ENCODE assay signal across 1 cellular context in the genomic region with DNA sequence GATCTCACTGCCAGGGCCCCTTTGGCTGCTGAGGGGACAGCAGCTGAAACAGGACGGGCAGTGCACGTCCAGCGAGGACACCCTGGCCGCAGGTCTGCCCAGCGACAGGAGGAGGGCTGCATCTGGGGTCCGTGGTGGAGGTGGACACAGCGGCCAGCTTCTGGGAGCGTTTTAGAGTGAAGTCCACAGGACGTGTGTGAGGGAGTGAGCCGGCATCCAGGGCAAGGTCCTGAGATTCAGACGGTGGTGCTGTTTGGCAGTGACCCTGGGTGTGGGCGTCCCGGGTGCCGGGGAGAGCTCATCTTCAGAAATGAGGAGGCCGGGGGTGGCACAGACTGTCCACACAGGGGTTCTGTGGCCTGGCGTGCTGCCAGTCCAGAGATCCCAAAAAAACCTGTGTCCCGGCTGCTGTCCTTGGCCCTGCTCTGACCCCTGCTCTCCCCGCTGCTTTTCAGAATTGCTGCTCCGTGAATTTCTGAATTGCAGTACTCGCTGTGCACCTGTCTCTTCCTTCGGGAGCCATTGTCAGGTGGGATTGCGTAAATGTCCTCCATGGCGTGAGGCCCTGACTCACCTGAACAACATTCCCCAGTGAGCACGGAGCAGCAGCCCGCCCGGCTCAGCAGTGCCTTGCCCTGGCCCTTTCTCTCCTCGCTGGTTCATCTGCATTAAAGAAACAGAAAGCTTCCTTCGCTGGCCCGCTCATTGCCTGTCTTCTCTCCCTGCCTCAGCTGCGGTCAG.
TF ChIP-seq lines count a peak whose summit lies in the region.

No MANE protein-coding gene starts in this region.

TF ChIP-seq in GM23338, 12 proteins besides CTCF, POLR2A, EP300 and RAD21 (continued from another document):
- TF ChIP-seq, protein P1, sequence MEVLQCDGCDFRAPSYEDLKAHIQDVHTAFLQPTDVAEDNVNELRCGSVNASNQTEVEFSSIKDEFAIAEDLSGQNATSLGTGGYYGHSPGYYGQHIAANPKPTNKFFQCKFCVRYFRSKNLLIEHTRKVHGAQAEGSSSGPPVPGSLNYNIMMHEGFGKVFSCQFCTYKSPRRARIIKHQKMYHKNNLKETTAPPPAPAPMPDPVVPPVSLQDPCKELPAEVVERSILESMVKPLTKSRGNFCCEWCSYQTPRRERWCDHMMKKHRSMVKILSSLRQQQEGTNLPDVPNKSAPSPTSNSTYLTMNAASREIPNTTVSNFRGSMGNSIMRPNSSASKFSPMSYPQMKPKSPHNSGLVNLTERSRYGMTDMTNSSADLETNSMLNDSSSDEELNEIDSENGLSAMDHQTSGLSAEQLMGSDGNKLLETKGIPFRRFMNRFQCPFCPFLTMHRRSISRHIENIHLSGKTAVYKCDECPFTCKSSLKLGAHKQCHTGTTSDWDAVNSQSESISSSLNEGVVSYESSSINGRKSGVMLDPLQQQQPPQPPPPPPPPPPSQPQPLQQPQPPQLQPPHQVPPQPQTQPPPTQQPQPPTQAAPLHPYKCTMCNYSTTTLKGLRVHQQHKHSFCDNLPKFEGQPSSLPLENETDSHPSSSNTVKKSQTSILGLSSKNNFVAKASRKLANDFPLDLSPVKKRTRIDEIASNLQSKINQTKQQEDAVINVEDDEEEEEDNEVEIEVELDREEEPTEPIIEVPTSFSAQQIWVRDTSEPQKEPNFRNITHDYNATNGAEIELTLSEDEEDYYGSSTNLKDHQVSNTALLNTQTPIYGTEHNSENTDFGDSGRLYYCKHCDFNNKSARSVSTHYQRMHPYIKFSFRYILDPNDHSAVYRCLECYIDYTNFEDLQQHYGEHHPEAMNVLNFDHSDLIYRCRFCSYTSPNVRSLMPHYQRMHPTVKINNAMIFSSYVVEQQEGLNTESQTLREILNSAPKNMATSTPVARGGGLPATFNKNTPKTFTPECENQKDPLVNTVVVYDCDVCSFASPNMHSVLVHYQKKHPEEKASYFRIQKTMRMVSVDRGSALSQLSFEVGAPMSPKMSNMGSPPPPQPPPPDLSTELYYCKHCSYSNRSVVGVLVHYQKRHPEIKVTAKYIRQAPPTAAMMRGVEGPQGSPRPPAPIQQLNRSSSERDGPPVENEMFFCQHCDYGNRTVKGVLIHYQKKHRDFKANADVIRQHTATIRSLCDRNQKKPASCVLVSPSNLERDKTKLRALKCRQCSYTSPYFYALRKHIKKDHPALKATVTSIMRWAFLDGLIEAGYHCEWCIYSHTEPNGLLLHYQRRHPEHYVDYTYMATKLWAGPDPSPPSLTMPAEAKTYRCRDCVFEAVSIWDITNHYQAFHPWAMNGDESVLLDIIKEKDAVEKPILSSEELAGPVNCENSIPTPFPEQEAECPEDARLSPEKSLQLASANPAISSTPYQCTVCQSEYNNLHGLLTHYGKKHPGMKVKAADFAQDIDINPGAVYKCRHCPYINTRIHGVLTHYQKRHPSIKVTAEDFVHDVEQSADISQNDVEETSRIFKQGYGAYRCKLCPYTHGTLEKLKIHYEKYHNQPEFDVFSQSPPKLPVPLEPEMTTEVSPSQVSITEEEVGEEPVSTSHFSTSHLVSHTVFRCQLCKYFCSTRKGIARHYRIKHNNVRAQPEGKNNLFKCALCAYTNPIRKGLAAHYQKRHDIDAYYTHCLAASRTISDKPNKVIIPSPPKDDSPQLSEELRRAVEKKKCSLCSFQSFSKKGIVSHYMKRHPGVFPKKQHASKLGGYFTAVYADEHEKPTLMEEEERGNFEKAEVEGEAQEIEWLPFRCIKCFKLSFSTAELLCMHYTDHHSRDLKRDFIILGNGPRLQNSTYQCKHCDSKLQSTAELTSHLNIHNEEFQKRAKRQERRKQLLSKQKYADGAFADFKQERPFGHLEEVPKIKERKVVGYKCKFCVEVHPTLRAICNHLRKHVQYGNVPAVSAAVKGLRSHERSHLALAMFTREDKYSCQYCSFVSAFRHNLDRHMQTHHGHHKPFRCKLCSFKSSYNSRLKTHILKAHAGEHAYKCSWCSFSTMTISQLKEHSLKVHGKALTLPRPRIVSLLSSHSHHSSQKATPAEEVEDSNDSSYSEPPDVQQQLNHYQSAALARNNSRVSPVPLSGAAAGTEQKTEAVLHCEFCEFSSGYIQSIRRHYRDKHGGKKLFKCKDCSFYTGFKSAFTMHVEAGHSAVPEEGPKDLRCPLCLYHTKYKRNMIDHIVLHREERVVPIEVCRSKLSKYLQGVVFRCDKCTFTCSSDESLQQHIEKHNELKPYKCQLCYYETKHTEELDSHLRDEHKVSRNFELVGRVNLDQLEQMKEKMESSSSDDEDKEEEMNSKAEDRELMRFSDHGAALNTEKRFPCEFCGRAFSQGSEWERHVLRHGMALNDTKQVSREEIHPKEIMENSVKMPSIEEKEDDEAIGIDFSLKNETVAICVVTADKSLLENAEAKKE (CRISPR knock-in tag; IDR thresholded peaks at IDR 0.05) = no peak
- TF ChIP-seq, protein P2, sequence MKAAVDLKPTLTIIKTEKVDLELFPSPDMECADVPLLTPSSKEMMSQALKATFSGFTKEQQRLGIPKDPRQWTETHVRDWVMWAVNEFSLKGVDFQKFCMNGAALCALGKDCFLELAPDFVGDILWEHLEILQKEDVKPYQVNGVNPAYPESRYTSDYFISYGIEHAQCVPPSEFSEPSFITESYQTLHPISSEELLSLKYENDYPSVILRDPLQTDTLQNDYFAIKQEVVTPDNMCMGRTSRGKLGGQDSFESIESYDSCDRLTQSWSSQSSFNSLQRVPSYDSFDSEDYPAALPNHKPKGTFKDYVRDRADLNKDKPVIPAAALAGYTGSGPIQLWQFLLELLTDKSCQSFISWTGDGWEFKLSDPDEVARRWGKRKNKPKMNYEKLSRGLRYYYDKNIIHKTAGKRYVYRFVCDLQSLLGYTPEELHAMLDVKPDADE (IDR thresholded peaks at IDR 0.05) = no peak
- no peak for TF ChIP-seq NANOG (IDR thresholded peaks at IDR 0.05; ENCODE audit: borderline replicate concordance)
- TF ChIP-seq, protein P3, sequence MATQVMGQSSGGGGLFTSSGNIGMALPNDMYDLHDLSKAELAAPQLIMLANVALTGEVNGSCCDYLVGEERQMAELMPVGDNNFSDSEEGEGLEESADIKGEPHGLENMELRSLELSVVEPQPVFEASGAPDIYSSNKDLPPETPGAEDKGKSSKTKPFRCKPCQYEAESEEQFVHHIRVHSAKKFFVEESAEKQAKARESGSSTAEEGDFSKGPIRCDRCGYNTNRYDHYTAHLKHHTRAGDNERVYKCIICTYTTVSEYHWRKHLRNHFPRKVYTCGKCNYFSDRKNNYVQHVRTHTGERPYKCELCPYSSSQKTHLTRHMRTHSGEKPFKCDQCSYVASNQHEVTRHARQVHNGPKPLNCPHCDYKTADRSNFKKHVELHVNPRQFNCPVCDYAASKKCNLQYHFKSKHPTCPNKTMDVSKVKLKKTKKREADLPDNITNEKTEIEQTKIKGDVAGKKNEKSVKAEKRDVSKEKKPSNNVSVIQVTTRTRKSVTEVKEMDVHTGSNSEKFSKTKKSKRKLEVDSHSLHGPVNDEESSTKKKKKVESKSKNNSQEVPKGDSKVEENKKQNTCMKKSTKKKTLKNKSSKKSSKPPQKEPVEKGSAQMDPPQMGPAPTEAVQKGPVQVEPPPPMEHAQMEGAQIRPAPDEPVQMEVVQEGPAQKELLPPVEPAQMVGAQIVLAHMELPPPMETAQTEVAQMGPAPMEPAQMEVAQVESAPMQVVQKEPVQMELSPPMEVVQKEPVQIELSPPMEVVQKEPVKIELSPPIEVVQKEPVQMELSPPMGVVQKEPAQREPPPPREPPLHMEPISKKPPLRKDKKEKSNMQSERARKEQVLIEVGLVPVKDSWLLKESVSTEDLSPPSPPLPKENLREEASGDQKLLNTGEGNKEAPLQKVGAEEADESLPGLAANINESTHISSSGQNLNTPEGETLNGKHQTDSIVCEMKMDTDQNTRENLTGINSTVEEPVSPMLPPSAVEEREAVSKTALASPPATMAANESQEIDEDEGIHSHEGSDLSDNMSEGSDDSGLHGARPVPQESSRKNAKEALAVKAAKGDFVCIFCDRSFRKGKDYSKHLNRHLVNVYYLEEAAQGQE (IDR thresholded peaks at IDR 0.05; ENCODE audit: unreplicated experiment) = no peak
- TF ChIP-seq ZNF114 (CRISPR knock-in tag; IDR thresholded peaks at IDR 0.05) = no peak
- no peak for TF ChIP-seq CREB1 (CRISPR knock-in tag; IDR thresholded peaks at IDR 0.05; ENCODE audit: low read depth)
- TF ChIP-seq EZH2 (IDR thresholded peaks at IDR 0.05; ENCODE audit: low read depth, unreplicated experiment) = no peak
TF ChIP-seq in GM23338: peak in this region for 0.
